In genomic region chr17:32223703-32224102, GRCh38 we compare ENCODE assay signal across 23 cellular contexts. TPM values are rescaled to one million over a fixed set of nuclear protein-coding genes. Genes with fewer than 3 reads are reported as not detected.
"Had no signal": no experiment of that assay in that cellular context is flagged by ENCODE, and none has a peak within 500 bp of the region (broad histone marks: within the 10 kb centered on the region; RNA-seq: fewer than 3 reads in every experiment).

No MANE protein-coding gene starts in this region.

- H3K27ac ChIP-seq: ascending aorta, body of pancreas, SJSA1 had no signal

- DNase-seq: activated CD8-positive, alpha-beta memory T cell treated with anti-CD3 and anti-CD28 coated beads, Interleukin-2, amount 10 ng/mL, durations not matched to agents 7 days and 5 days; activated effector memory CD4-positive, alpha-beta T cell treated with anti-CD3 and anti-CD28 coated beads, Interleukin-2, amount 50 U/mL, for 16 hours; activated naive CD4-positive, alpha-beta T cell treated with Interleukin-2 at 50 U/mL for 16 hours; activated T-cell treated with anti-CD3 and anti-CD28 coated beads, Interleukin-2, amount 50 U/mL, for 4 hours; amniotic stem cell; body of pancreas; central memory CD4-positive, alpha-beta T cell; Kasumi-1; KBM-7; NCI-H1105 treated with DMSO at 0.1 percent for 48 hours; NCI-H1436 treated with DMSO at 0.1 percent for 48 hours; NCI-H187 treated with DMSO at 0.1 percent for 48 hours; NCI-H2081 treated with DMSO at 0.1 percent for 48 hours; NCI-H446; NCI-H524; PC-3; SHP77; SW 1271 had no signal

- H3K4me3 Mint-ChIP-seq: activated CD8-positive, alpha-beta memory T cell treated with anti-CD3 and anti-CD28 coated beads, Interleukin-2, amount 10 ng/mL, durations not matched to agents 7 days and 5 days; activated T-cell treated with anti-CD3 and anti-CD28 coated beads, Interleukin-2, amount 50 U/mL, for 4 hours; T-helper 2 cell treated with Interferon-gamma antibody and Interleukin-4, amounts not matched to agents 5 μg/mL and 100 μg/mL, for 36 hours had no signal

- H3K9me3 ChIP-seq: ascending aorta, body of pancreas, SJSA1 had no signal

- H3K27ac Mint-ChIP-seq: activated CD8-positive, alpha-beta memory T cell treated with anti-CD3 and anti-CD28 coated beads, Interleukin-2, amount 10 ng/mL, durations not matched to agents 7 days and 5 days; T-helper 2 cell treated with Interferon-gamma antibody and Interleukin-4, amounts not matched to agents 5 μg/mL and 100 μg/mL, for 36 hours had no signal

- H3K4me1 ChIP-seq: ascending aorta, body of pancreas, SJSA1 had no signal

- H3K27me3 Mint-ChIP-seq: activated CD8-positive, alpha-beta memory T cell treated with anti-CD3 and anti-CD28 coated beads, Interleukin-2, amount 10 ng/mL, durations not matched to agents 7 days and 5 days had no signal

- H3K9me3 Mint-ChIP-seq: activated T-cell treated with anti-CD3 and anti-CD28 coated beads, Interleukin-2, amount 50 U/mL, for 4 hours; T-helper 2 cell treated with Interferon-gamma antibody and Interleukin-4, amounts not matched to agents 5 μg/mL and 100 μg/mL, for 36 hours had no signal

- H3K4me3 ChIP-seq: ascending aorta, body of pancreas, SJSA1 had no signal

- H3K27me3 ChIP-seq: ascending aorta, body of pancreas, SJSA1 had no signal

- H3K36me3 ChIP-seq: SJSA1 had no signal

- ATAC-seq: activated CD8-positive, alpha-beta memory T cell treated with anti-CD3 and anti-CD28 coated beads, Interleukin-2, amount 10 ng/mL, durations not matched to agents 7 days and 5 days; body of pancreas; PC-3; SK-N-SH treated with all-trans-retinoic acid at 6 μM for 48 hours had no signal

RNA-seq across cellular contexts. Expression of gene RHBDL3, which starts 41.9 kb away (rescaled TPM):
- total RNA-seq: ascending aorta, bronchial epithelial cell, PC-3 had no signal
